1 cellular context compared by ENCODE assay signal in genomic region chr14:39766397-39767000, GRCh38.
TF ChIP-seq lines count a peak whose summit lies in the region.

No MANE protein-coding gene starts in this region.

TF ChIP-seq in HCT116, 20 proteins besides CTCF, POLR2A, EP300 and RAD21 (continued from another document):
- TF ChIP-seq, protein P1, sequence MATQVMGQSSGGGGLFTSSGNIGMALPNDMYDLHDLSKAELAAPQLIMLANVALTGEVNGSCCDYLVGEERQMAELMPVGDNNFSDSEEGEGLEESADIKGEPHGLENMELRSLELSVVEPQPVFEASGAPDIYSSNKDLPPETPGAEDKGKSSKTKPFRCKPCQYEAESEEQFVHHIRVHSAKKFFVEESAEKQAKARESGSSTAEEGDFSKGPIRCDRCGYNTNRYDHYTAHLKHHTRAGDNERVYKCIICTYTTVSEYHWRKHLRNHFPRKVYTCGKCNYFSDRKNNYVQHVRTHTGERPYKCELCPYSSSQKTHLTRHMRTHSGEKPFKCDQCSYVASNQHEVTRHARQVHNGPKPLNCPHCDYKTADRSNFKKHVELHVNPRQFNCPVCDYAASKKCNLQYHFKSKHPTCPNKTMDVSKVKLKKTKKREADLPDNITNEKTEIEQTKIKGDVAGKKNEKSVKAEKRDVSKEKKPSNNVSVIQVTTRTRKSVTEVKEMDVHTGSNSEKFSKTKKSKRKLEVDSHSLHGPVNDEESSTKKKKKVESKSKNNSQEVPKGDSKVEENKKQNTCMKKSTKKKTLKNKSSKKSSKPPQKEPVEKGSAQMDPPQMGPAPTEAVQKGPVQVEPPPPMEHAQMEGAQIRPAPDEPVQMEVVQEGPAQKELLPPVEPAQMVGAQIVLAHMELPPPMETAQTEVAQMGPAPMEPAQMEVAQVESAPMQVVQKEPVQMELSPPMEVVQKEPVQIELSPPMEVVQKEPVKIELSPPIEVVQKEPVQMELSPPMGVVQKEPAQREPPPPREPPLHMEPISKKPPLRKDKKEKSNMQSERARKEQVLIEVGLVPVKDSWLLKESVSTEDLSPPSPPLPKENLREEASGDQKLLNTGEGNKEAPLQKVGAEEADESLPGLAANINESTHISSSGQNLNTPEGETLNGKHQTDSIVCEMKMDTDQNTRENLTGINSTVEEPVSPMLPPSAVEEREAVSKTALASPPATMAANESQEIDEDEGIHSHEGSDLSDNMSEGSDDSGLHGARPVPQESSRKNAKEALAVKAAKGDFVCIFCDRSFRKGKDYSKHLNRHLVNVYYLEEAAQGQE (IDR thresholded peaks at IDR 0.05; ENCODE audit: low read depth), result no peak
